Comparison of ENCODE assay signal across 14 cellular contexts in genomic region chr3:190003730-190004129, GRCh38.
DNase-seq lines count a peak whose midpoint lies in the region; ATAC-seq and TF ChIP-seq lines count a peak whose summit lies in the region.
"Had no signal": no experiment of that assay in that cellular context is flagged by ENCODE, and none has a peak within 500 bp of the region (broad histone marks: within the 10 kb centered on the region; RNA-seq: fewer than 3 reads in every experiment).

No MANE protein-coding gene starts in this region.

- H3K4me1 ChIP-seq in lung (ENCODE audit: control insufficient read depth in 2 of 2, insufficient read depth in 2 of 2, low read length in 2 of 2) (peaks cover 0 to 3% of the 10 kb centered on the region in 2 donors), A673 (ENCODE audit: insufficient read depth, low read length, poor library complexity, severe bottlenecking) (peaks cover 18% of the 10 kb centered on the region)

- DNase-seq in AG04450 (ENCODE audit: low read depth, low spot score), result peak; percentile 13
- DNase-seq in HS-27A (ENCODE audit: low read depth), result peak; percentile 92
- peak; percentile 78 for DNase-seq in brain microvascular endothelial cell
- DNase-seq in lung (ENCODE audit: low spot score), result peak; percentile 34
- no peak for DNase-seq in A673 (ENCODE audit: low spot score)
- no peak for DNase-seq in GM13977 (ENCODE audit: low spot score)
- DNase-seq in cerebellum (ENCODE audit: low spot score), result no peak
- DNase-seq: activated CD4-positive, alpha-beta T cell treated with anti-CD3 and anti-CD28 coated beads, Interleukin-2, amount 10 ng/mL, durations not matched to agents 7 days and 5 days; CD4-positive, alpha-beta memory T cell; NCI-H1694 treated with DMSO at 0.1 percent for 48 hours; SIG-M5 had no signal

- H3K27ac ChIP-seq in AG04450 (ENCODE audit: low read depth, low read length) (no peak overlapping the region), brain microvascular endothelial cell (peak overlapping the region; percentile 59), lung (ENCODE audit: low read depth in 1 of 2, low read length in 1 of 2) (peak overlapping the region in 1 of 2 donors; percentile 21), A673 (ENCODE audit: low read depth, low read length, poor library complexity, severe bottlenecking) (no peak overlapping the region)
- H3K27ac ChIP-seq: hepatocyte, neutrophil had no signal

- no peak overlapping the region for H3K4me3 ChIP-seq in AG04450 (ENCODE audit: low read depth, low read length)
- H3K4me3 ChIP-seq in brain microvascular endothelial cell (ENCODE audit: low read depth, low read length), result no peak overlapping the region
- no peak overlapping the region for H3K4me3 ChIP-seq in lung
- H3K4me3 ChIP-seq in A673 (ENCODE audit: low read depth, low read length, poor library complexity, severe bottlenecking), result no peak overlapping the region
- H3K4me3 ChIP-seq: hepatocyte had no signal

- peak; percentile 87 for ATAC-seq in lung (ENCODE audit: insufficient read depth, low FRiP score)
- ATAC-seq in GM18907 (IDR thresholded peaks at IDR 0.05; ENCODE audit: unreplicated experiment), result no peak

- H3K9me3 ChIP-seq in AG04450 (ENCODE audit: control insufficient read depth, insufficient read depth, low read length), result no peaks in the 10 kb centered on the region
- H3K9me3 ChIP-seq in lung (ENCODE audit: control insufficient read depth in 2 of 2, insufficient read depth in 1 of 2, low read length in 1 of 2), result no peaks in the 10 kb centered on the region
- H3K9me3 ChIP-seq in A673 (ENCODE audit: low read depth, low read length, poor library complexity, severe bottlenecking), result no peaks in the 10 kb centered on the region
- H3K9me3 ChIP-seq: neutrophil had no signal

- H3K27me3 ChIP-seq in AG04450 (ENCODE audit: control insufficient read depth, insufficient read depth, low read length), result no peaks in the 10 kb centered on the region
- no peaks in the 10 kb centered on the region for H3K27me3 ChIP-seq in brain microvascular endothelial cell (replicated peaks)
- H3K27me3 ChIP-seq in lung (ENCODE audit: control insufficient read depth, insufficient read depth), result no peaks in the 10 kb centered on the region
- no peaks in the 10 kb centered on the region for H3K27me3 ChIP-seq in A673 (replicated peaks; ENCODE audit: insufficient read depth, low read depth, low read length, poor library complexity)
- H3K27me3 ChIP-seq: hepatocyte, neutrophil had no signal

- H3K36me3 ChIP-seq in brain microvascular endothelial cell (replicated peaks), result no peaks in the 10 kb centered on the region
- no peaks in the 10 kb centered on the region for H3K36me3 ChIP-seq in lung (ENCODE audit: control insufficient read depth in 2 of 2, insufficient read depth in 2 of 2, low read length in 2 of 2)
- H3K36me3 ChIP-seq in A673 (ENCODE audit: insufficient read depth, low read length, poor library complexity, severe bottlenecking), result no peaks in the 10 kb centered on the region
- H3K36me3 ChIP-seq: neutrophil had no signal

- CTCF ChIA-PET in AG04450 (lab: Charles Lee) (no interaction called here), A673 (lab: Charles Lee) (no interaction called here)

- POLR2A ChIA-PET in AG04450 (lab: Yijun Ruan, JAX), result interaction anchor here (0.9 to 1.2 kb wide), 2 partner anchors 21 to 583 kb away, joined by 3 to 8 read pairs; no protein-coding TSS in a partner anchor
- POLR2A ChIA-PET in A673 (lab: Charles Lee; ENCODE audit: low non-redundant PET), result no interaction called here

- BruUV-seq in A673 (replicated peaks; lab: Mats Ljungman, UMichigan), result no TSS peak

- intact Hi-C loops in A673 (cut with micrococcal nuclease; ENCODE audit: unreplicated experiment), result no loop called here

- in situ Hi-C loops in brain microvascular endothelial cell (cut with HindIII; ENCODE audit: low pct_ligation_motif_present, low sequenced_read_pairs) (no loop called here), GM13977 (cut with MboI; ENCODE audit: low pct_unique_long_range_greater_than_20kb, low sequenced_read_pairs, unreplicated experiment) (no loop called here)

- WGBS in lung, 2 donors, result 39 to 77% methylated on average over 1 of the region's 1 CpG

- no peak for TF ChIP-seq CTCF in AG04450 (IDR thresholded peaks at IDR 0.05; ENCODE audit: low read depth, low read length)
- no peak for TF ChIP-seq CTCF in brain microvascular endothelial cell (IDR thresholded peaks at IDR 0.05; ENCODE audit: low read depth, low read length, missing control alignments)
- TF ChIP-seq CTCF in lung (IDR thresholded peaks at IDR 0.05; ENCODE audit: control extremely low read depth, extremely low read depth), result no peak
- TF ChIP-seq CTCF in A673 (conservative IDR thresholded peaks at IDR 0.05; ENCODE audit: low read depth, low read length), result no peak
- no peak for TF ChIP-seq CTCF in GM13977 (IDR thresholded peaks at IDR 0.05; ENCODE audit: extremely low read depth, insufficient read depth, missing control alignments)

Comparison
In these comparisons a context has a peak if more than half of its experiments do, and no peak if none do; other contexts are left out.
1. DNase-seq: peak in AG04450 (single experiment), HS-27A (single experiment), brain microvascular endothelial cell (single experiment) and lung (single experiment); none in A673 (single experiment), GM13977 (single experiment) and cerebellum (single experiment).